Comparison of ENCODE assay signal across 9 cellular contexts in the genomic region with DNA sequence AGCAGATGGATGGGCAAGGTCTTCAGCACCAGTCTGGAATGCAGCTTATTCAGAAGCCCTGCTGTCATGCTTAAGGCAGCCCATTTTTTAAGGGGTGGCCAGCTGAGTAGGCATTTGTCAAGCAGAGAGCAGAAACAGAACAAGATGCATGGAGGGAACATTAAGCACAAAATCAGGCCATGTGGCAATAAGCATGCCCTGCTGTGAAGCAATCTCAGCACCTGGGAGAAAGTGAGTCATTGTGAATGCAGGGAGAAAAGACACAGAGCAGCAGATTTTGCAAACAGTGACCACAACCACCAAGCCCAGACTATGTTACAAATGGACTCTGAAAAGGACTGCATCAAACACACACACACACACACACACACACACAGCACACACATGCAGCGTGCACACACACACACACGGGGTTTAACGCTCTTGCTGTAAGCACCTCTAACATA.
DNase-seq lines count a peak whose midpoint lies in the region; ATAC-seq, FAIRE-seq and TF ChIP-seq lines count a peak whose summit lies in the region.
"Had no signal": no experiment of that assay in that cellular context is flagged by ENCODE, and none has a peak within 500 bp of the region (broad histone marks: within the 10 kb centered on the region; RNA-seq: fewer than 3 reads in every experiment).

No MANE protein-coding gene starts in this region.

- peaks cover 13% of the 10 kb centered on the region for H3K9me3 Mint-ChIP-seq in activated T-cell treated with anti-CD3 and anti-CD28 coated beads, Interleukin-2, amount 50 U/mL, for 4 hours

- DNase-seq in Caki2 (ENCODE audit: low read depth) (peak; percentile 72), KBM-7 (peak; percentile 5), amniotic epithelial cell (ENCODE audit: low read depth) (peak; percentile 99), kidney tubule cell (ENCODE audit: low spot score) (peak; percentile 89), GM12892 (ENCODE audit: insufficient read length) (no peak), germinal center (ENCODE audit: low spot score) (no peak)
- no peak for DNase-seq in activated T-cell treated with anti-CD3 and anti-CD28 coated beads, Interleukin-2, amount 50 U/mL, for 4 hours
- DNase-seq: stimulated activated naive CD4-positive, alpha-beta T cell treated with Interleukin-2 at 50 U/mL for 16 hours had no signal

- peaks cover 5% of the 10 kb centered on the region for H3K27me3 Mint-ChIP-seq in activated T-cell treated with anti-CD3 and anti-CD28 coated beads, Interleukin-2, amount 50 U/mL, for 4 hours (ENCODE audit: low read depth)

- TF ChIP-seq POLR2A in GM12892 (IDR thresholded peaks at IDR 0.05; ENCODE audit: low read depth, low read length): no peak

- in situ Hi-C loops in Caki2 (cut with HindIII; ENCODE audit: low pct_unique_long_range_greater_than_20kb, low sequenced_read_pairs) (no loop called here), KBM-7 (cut with MboI; ENCODE audit: low pct_unique_long_range_greater_than_20kb, low sequenced_read_pairs) (no loop called here)

- no peak overlapping the region for H3K4me3 Mint-ChIP-seq in activated T-cell treated with anti-CD3 and anti-CD28 coated beads, Interleukin-2, amount 50 U/mL, for 4 hours

- no peak for FAIRE-seq in GM12892 (lab: Jason Lieb, UNC)

- ATAC-seq in activated T-cell treated with anti-CD3 and anti-CD28 coated beads, Interleukin-2, amount 50 U/mL, for 4 hours: no peak
- no peak for ATAC-seq in GM21360 (IDR thresholded peaks at IDR 0.05; ENCODE audit: unreplicated experiment)

- no peaks in the 10 kb centered on the region for H3K4me1 Mint-ChIP-seq in activated T-cell treated with anti-CD3 and anti-CD28 coated beads, Interleukin-2, amount 50 U/mL, for 4 hours (ENCODE audit: low read depth)

- no peaks in the 10 kb centered on the region for H3K36me3 Mint-ChIP-seq in activated T-cell treated with anti-CD3 and anti-CD28 coated beads, Interleukin-2, amount 50 U/mL, for 4 hours (ENCODE audit: insufficient read depth)

Comparison
In these comparisons a context has a peak if more than half of its experiments do, and no peak if none do; other contexts are left out.
1. DNase-seq: peak in Caki2 (single experiment), KBM-7 (single experiment), amniotic epithelial cell (single experiment) and kidney tubule cell (single experiment); none in activated T-cell treated with anti-CD3 and anti-CD28 coated beads, Interleukin-2, amount 50 U/mL, for 4 hours (single experiment), GM12892 (single experiment) and germinal center (single experiment).